Comparison of ENCODE assay signal across 27 cellular contexts in the genomic region with DNA sequence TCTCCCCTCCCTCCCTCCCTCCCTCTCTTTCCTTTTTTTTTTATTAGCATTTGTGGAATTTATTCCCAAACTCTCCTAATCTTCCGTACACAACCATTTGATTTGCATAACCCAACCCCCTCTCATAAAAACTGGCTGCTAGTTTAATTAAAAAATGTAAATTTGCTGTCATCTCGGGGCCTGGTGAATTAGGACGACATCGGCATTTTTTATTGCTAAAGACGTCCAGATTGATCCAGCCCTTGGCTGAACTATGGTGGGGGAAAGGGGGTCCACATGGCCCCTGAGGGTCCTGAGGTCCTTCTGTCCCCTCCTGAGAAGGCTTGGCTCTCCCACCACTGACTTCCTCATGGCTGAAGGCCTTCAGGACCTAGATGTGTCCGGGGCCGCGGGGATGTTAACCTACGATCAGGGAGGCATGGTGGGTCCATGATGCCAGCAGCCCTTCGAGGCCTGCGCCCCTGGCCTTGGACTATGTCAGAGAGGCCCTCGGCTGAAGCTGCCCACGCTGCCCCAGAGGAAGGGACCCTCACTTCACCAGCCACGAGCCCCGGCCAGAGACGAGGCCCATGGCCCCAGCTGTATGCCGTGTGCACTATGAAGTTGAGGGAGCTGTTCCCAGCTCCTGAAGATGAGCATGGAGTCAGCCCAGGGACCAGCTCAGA.
DNase-seq lines count a peak whose midpoint lies in the region; ATAC-seq, FAIRE-seq and TF ChIP-seq lines count a peak whose summit lies in the region.
"Had no signal": no experiment of that assay in that cellular context is flagged by ENCODE, and none has a peak within 500 bp of the region (broad histone marks: within the 10 kb centered on the region; RNA-seq: fewer than 3 reads in every experiment).

No MANE protein-coding gene starts in this region.

- H3K27me3 Mint-ChIP-seq in effector memory CD8-positive, alpha-beta T cell, result no peaks in the 10 kb centered on the region
- H3K27me3 Mint-ChIP-seq: activated B cell treated with CpG ODN at 0.5 μM for 24 hours; activated naive CD8-positive, alpha-beta T cell had no signal

- H3K27me3 ChIP-seq in SK-N-SH (ENCODE audit: insufficient read depth) (no peaks in the 10 kb centered on the region), K562 (ENCODE audit: control insufficient read depth in 2 of 2, insufficient read depth in 2 of 2, low read length in 2 of 2) (peaks cover 7 to 8% of the 10 kb centered on the region in 2 experiments; a peak in 4 of 5 replicates), neuronal stem cell (ENCODE audit: control insufficient read depth in 3 of 3, insufficient read depth in 3 of 3, low read depth in 1 of 3, low read length in 3 of 3) (peaks cover 0 to 19% (median 10%) of the 10 kb centered on the region in 3 experiments), tibial artery (no peaks in the 10 kb centered on the region)
- H3K27me3 ChIP-seq: MG63, pancreas, testis had no signal

- H3K14ac ChIP-seq in neuronal stem cell (ENCODE audit: low read length), result no peak overlapping the region

- H3K79me2 ChIP-seq in SK-N-SH (ENCODE audit: insufficient read depth) (no peaks in the 10 kb centered on the region), K562 (ENCODE audit: control insufficient read depth, insufficient read depth, low read length) (no peaks in the 10 kb centered on the region)

- H3K4ac ChIP-seq in neuronal stem cell (ENCODE audit: low read length), result no peak overlapping the region

- no peaks in the 10 kb centered on the region for H4K20me1 ChIP-seq in SK-N-SH (ENCODE audit: insufficient read depth)
- no peaks in the 10 kb centered on the region; the same call in 1 of the 2 replicates for H4K20me1 ChIP-seq in K562 (replicated peaks; ENCODE audit: control insufficient read depth, insufficient read depth, low read length)

- no peak overlapping the region for H2AFZ ChIP-seq in SK-N-SH (ENCODE audit: low read depth)
- no peak overlapping the region for H2AFZ ChIP-seq in K562 (ENCODE audit: low read depth, low read length)
- H2AFZ ChIP-seq in neuronal stem cell (ENCODE audit: low read length), result no peak overlapping the region

- no peak for TF ChIP-seq CTCF in SK-N-SH (IDR thresholded peaks at IDR 0.05)
- no peak for TF ChIP-seq CTCF in K562 (IDR thresholded peaks at IDR 0.05 in 2 of 3, conservative IDR thresholded peaks at IDR 0.05 in 1 of 3; ENCODE audit: insufficient read depth in 2 of 3, low read depth in 1 of 3, low read length in 3 of 3)
- TF ChIP-seq CTCF in tibial artery (IDR thresholded peaks at IDR 0.05), result no peak

- no peak overlapping the region for H4K8ac ChIP-seq in neuronal stem cell (ENCODE audit: low read depth, low read length)

- H3K27ac ChIP-seq in SK-N-SH (ENCODE audit: low read depth in 2 of 2, low read length in 1 of 2) (no peak overlapping the region), K562 (ENCODE audit: extremely low read depth, low read depth, low read length) (no peak overlapping the region), neuronal stem cell (replicated peaks; ENCODE audit: low read length) (no peak overlapping the region), tibial artery (peak overlapping the region; percentile 26 to 88)
- H3K27ac ChIP-seq: testis had no signal

- no peak overlapping the region for H2BK12ac ChIP-seq in neuronal stem cell (ENCODE audit: low read length)

- no peaks in the 10 kb centered on the region for H3K9me3 Mint-ChIP-seq in effector memory CD8-positive, alpha-beta T cell
- H3K9me3 Mint-ChIP-seq: activated B cell treated with CpG ODN at 0.5 μM for 24 hours; activated T-helper 2 cell treated with anti-CD3 and anti-CD28 coated beads, Interferon-gamma antibody, Interleukin-2, Interleukin-4, amounts not matched to agents 10 μg/mL and 5 μg/mL and 100 μg/mL, durations not matched to agents 14 hours and 24 hours and 36 hours; natural killer cell treated with Interleukin-12 subunit alpha and Interleukin-12 subunit beta and Interleukin-15 and Interleukin-18, amount 100 ng/mL, for 72 hours had no signal

- no peak overlapping the region for H3K23ac ChIP-seq in neuronal stem cell (ENCODE audit: low read depth, low read length, poor library complexity)

- H2BK120ac ChIP-seq in neuronal stem cell (ENCODE audit: low read depth, low read length), result no peak overlapping the region

- H2AK5ac ChIP-seq in neuronal stem cell (ENCODE audit: low read depth, low read length), result peak overlapping the region; percentile 3

- no peak overlapping the region for H3K4me3 Mint-ChIP-seq in effector memory CD8-positive, alpha-beta T cell
- H3K4me3 Mint-ChIP-seq: activated B cell treated with CpG ODN at 0.5 μM for 24 hours; activated naive CD8-positive, alpha-beta T cell; natural killer cell treated with Interleukin-12 subunit alpha and Interleukin-12 subunit beta and Interleukin-15 and Interleukin-18, amount 100 ng/mL, for 72 hours had no signal

- ATAC-seq in SK-N-SH treated with all-trans-retinoic acid at 6 μM for 48 hours, result no peak
- ATAC-seq in K562, result no peak
- ATAC-seq in effector memory CD8-positive, alpha-beta T cell (replicated peaks), result no peak
- ATAC-seq: natural killer cell treated with Interleukin-12 subunit alpha and Interleukin-12 subunit beta and Interleukin-15 and Interleukin-18, amount 100 ng/mL, for 72 hours; pancreas had no signal

- peak overlapping the region; percentile 6 for H2BK5ac ChIP-seq in neuronal stem cell (ENCODE audit: low read length)

- no TSS peak for BruUV-seq in K562 (replicated peaks; lab: Mats Ljungman, UMichigan)

- no peak overlapping the region for H3K4me3 ChIP-seq in SK-N-SH (ENCODE audit: low read depth in 2 of 2, low read length in 1 of 2)
- no peak overlapping the region for H3K4me3 ChIP-seq in K562
- H3K4me3 ChIP-seq in neuronal stem cell (ENCODE audit: low read length in 2 of 2), result no peak overlapping the region
- no peak overlapping the region for H3K4me3 ChIP-seq in tibial artery
- H3K4me3 ChIP-seq: MG63, pancreas, testis had no signal

- H3K9me3 ChIP-seq in SK-N-SH (no peaks in the 10 kb centered on the region), K562 (replicated peaks; ENCODE audit: control insufficient read depth, insufficient read depth, low read depth, low read length) (no peaks in the 10 kb centered on the region), neuronal stem cell (replicated peaks in 1 of 2; ENCODE audit: control insufficient read depth in 2 of 2, insufficient read depth in 1 of 2, low read depth in 1 of 2, low read length in 2 of 2) (no peaks in the 10 kb centered on the region), tibial artery (no peaks in the 10 kb centered on the region)
- H3K9me3 ChIP-seq: MG63, pancreas, testis had no signal

- H4K91ac ChIP-seq in neuronal stem cell (ENCODE audit: low read depth, low read length, poor library complexity), result no peak overlapping the region

- H3K4me2 ChIP-seq in SK-N-SH (peak overlapping the region; percentile 37; the same call in 1 of the 2 replicates), K562 (ENCODE audit: insufficient read depth, low read length) (no peak overlapping the region), neuronal stem cell (ENCODE audit: insufficient read depth, low read length, poor library complexity, severe bottlenecking) (no peak overlapping the region)

- CTCF ChIA-PET in SK-N-SH (lab: Yijun Ruan, JAX), result interaction anchor here (0.6 to 3.4 kb wide), 10 partner anchors 9 to 183 kb away, joined by 3 to 15 read pairs (median 4); no protein-coding TSS in a partner anchor
- CTCF ChIA-PET in K562 (lab: Yijun Ruan, JAX; ENCODE audit: low intra/inter-chr PET ratio), result interaction anchor here (0.7 kb wide), 1 partner anchor 354 kb away, joined by 3 read pairs; no protein-coding TSS in a partner anchor

- in situ Hi-C loops in K562 (cut with MboI), result no loop called here

- no peaks in the 10 kb centered on the region for H3K9me2 ChIP-seq in SK-N-SH

- 96% methylated on average over 9 of the region's 17 CpGs for WGBS in SK-N-SH (ENCODE audit: low lambda C conversion rate)
- 72% methylated on average over 14 of the region's 17 CpGs for WGBS in K562 (ENCODE audit: insufficient coverage, low coverage, missing lambda C conversion rate)
- no CpG with 5 or more reads among the region's 17 CpGs for WGBS in neuronal stem cell (ENCODE audit: extremely low coverage in 2 of 2, insufficient read length in 2 of 2, insufficient replicate concordance in 1 of 2), 2 donors

- no peaks in the 10 kb centered on the region for H3F3A ChIP-seq in SK-N-SH (replicated peaks; ENCODE audit: insufficient read depth)

- H3K4me1 ChIP-seq in SK-N-SH (ENCODE audit: control insufficient read depth in 1 of 2, insufficient read depth in 2 of 2, low read depth in 1 of 2, low read length in 1 of 2) (peaks cover 7 to 9% of the 10 kb centered on the region in 2 experiments; a peak in 1 of 4 replicates), K562 (replicated peaks in 1 of 2; ENCODE audit: control insufficient read depth in 2 of 2, insufficient read depth in 2 of 2, low read length in 2 of 2) (peaks cover 3 to 55% of the 10 kb centered on the region in 2 experiments; a peak in 3 of 5 replicates), neuronal stem cell (ENCODE audit: control insufficient read depth in 2 of 2, insufficient read depth in 1 of 2, low read depth in 1 of 2, low read length in 2 of 2) (peaks cover 12% of the 10 kb centered on the region in 2 donors), tibial artery (peaks cover 0 to 83% (median 73%) of the 10 kb centered on the region in 4 donors)

- H3K18ac ChIP-seq in neuronal stem cell (ENCODE audit: low read length), result no peak overlapping the region

- H3K9ac ChIP-seq in SK-N-SH (no peak overlapping the region), K562 (ENCODE audit: insufficient read depth in 1 of 2, low read depth in 2 of 2, low read length in 2 of 2) (0 out of 4 replicates have a peak overlapping the region, but pooled peaks of 1 of the 2 experiments have one; percentile 21), neuronal stem cell (ENCODE audit: low read depth, low read length, poor library complexity) (no peak overlapping the region)

- TF ChIP-seq RAD21 in SK-N-SH (IDR thresholded peaks at IDR 0.05; ENCODE audit: low read length), result no peak
- TF ChIP-seq RAD21 in K562 (CRISPR knock-in tag; conservative IDR thresholded peaks at IDR 0.05 in 1 of 2, IDR thresholded peaks at IDR 0.05 in 1 of 2), result no peak

- H3K4me1 Mint-ChIP-seq in effector memory CD8-positive, alpha-beta T cell (ENCODE audit: low read depth in 2 of 2), result peaks cover 35 to 40% of the 10 kb centered on the region in 2 donors

- H2BK15ac ChIP-seq in neuronal stem cell (ENCODE audit: low read length), result no peak overlapping the region

- intact Hi-C loops in K562 (cut with micrococcal nuclease), result loop anchor here (10.0 kb wide), 1 partner anchor 174 kb away; no protein-coding TSS in a partner anchor
- intact Hi-C loops in tibial artery (cut with DNase I; ENCODE audit: low total_unique reads), result loop anchor here (5.0 kb wide), 1 partner anchor 54 kb away; no protein-coding TSS in a partner anchor

- FAIRE-seq in K562 (lab: Jason Lieb, UNC), result no peak
- FAIRE-seq: endothelial cell of umbilical vein, pancreas had no signal

- H3K9me1 ChIP-seq in K562 (ENCODE audit: control insufficient read depth, insufficient read depth, low read length), result no peaks in the 10 kb centered on the region

- peaks cover 50% of the 10 kb centered on the region for H3K36me3 Mint-ChIP-seq in effector memory CD8-positive, alpha-beta T cell (ENCODE audit: insufficient read depth)
- H3K36me3 Mint-ChIP-seq: activated naive CD8-positive, alpha-beta T cell; natural killer cell treated with Interleukin-12 subunit alpha and Interleukin-12 subunit beta and Interleukin-15 and Interleukin-18, amount 100 ng/mL, for 72 hours had no signal

- no peak overlapping the region for H3K27ac Mint-ChIP-seq in effector memory CD8-positive, alpha-beta T cell
- H3K27ac Mint-ChIP-seq: activated B cell treated with CpG ODN at 0.5 μM for 24 hours; activated naive CD8-positive, alpha-beta T cell; activated T-helper 2 cell treated with anti-CD3 and anti-CD28 coated beads, Interferon-gamma antibody, Interleukin-2, Interleukin-4, amounts not matched to agents 10 μg/mL and 5 μg/mL and 100 μg/mL, durations not matched to agents 14 hours and 24 hours and 36 hours; natural killer cell treated with Interleukin-12 subunit alpha and Interleukin-12 subunit beta and Interleukin-15 and Interleukin-18, amount 100 ng/mL, for 72 hours had no signal

- H3K36me3 ChIP-seq in SK-N-SH (replicated peaks in 1 of 2; ENCODE audit: control insufficient read depth in 1 of 2, insufficient read depth in 2 of 2, low read length in 1 of 2) (no peaks in the 10 kb centered on the region), K562 (ENCODE audit: control insufficient read depth, insufficient read depth, low read length) (no peaks in the 10 kb centered on the region), neuronal stem cell (replicated peaks in 1 of 2; ENCODE audit: control insufficient read depth in 2 of 2, insufficient read depth in 2 of 2, low read length in 2 of 2) (no peaks in the 10 kb centered on the region), tibial artery (no peaks in the 10 kb centered on the region)
- H3K36me3 ChIP-seq: MG63, pancreas had no signal

- peaks cover 2% of the 10 kb centered on the region for H3K79me1 ChIP-seq in neuronal stem cell (ENCODE audit: low read depth, low read length)

- POLR2A ChIA-PET in SK-N-SH (lab: Yijun Ruan, JAX) (no interaction called here), K562 (lab: Yijun Ruan, JAX) (interaction anchor here (1.6 kb wide), 1 partner anchor 14 kb away, joined by 3 read pairs; no protein-coding TSS in a partner anchor)

- DNase-seq in SK-N-SH (no peak), K562 (ENCODE audit: extremely low read depth in 1 of 4, low spot score in 3 of 4) (no peak), neuronal stem cell (ENCODE audit: low spot score) (no peak), tibial artery (no peak), SHP77 (lab: John Stamatoyannopoulos, UW) (no peak), NCI-H1092 (lab: John Stamatoyannopoulos, UW) (no peak)
- no peak for DNase-seq in effector memory CD8-positive, alpha-beta T cell
- DNase-seq: 8988T, activated B cell treated with CpG ODN at 0.5 μM for 24 hours, aorta, caudate nucleus, GF-D8, head of caudate nucleus, MG63, midbrain, NCI-H1417, NCI-H2107, NCI-H446 treated with DMSO at 0.1 percent for 48 hours, Right ventricle myocardium superior, SW 1271, testis had no signal

- no peak for TF ChIP-seq POLR2A in K562 (conservative IDR thresholded peaks at IDR 0.05)

- TF ChIP-seq EP300 in SK-N-SH (IDR thresholded peaks at IDR 0.05; ENCODE audit: borderline replicate concordance in 1 of 2, low read depth in 1 of 2, low read length in 1 of 2) (no peak), K562 (IDR thresholded peaks at IDR 0.05; ENCODE audit: low read length) (no peak)

Comparison
In these comparisons a context has a peak if more than half of its experiments do, and no peak if none do; other contexts are left out.
1. H3K27ac ChIP-seq: peak in tibial artery (2 of 2); none in SK-N-SH (0 of 2), K562 (single experiment) and neuronal stem cell (single experiment).